Comparison of ENCODE assay signal across 15 cellular contexts in genomic region chr5:81904861-81905260, GRCh38.
DNase-seq lines count a peak whose midpoint lies in the region; ATAC-seq and TF ChIP-seq lines count a peak whose summit lies in the region.
"Had no signal": no experiment of that assay in that cellular context is flagged by ENCODE, and none has a peak within 500 bp of the region (broad histone marks: within the 10 kb centered on the region; RNA-seq: fewer than 3 reads in every experiment).

No MANE protein-coding gene starts in this region.

- no peaks in the 10 kb centered on the region for H3K36me3 ChIP-seq in adipocyte (ENCODE audit: control insufficient read depth, insufficient read depth, low read length, severe bottlenecking)

- TF ChIP-seq CTCF in osteocyte (IDR thresholded peaks at IDR 0.05) (no peak), CD14-positive monocyte (IDR thresholded peaks at IDR 0.05) (no peak)

- intact Hi-C loops in CD14-positive monocyte (cut with micrococcal nuclease), result no loop called here

- H3K27ac Mint-ChIP-seq in osteocyte (ENCODE audit: unreplicated experiment) (peak overlapping the region; percentile 38), CD14-positive monocyte (no peak overlapping the region)
- H3K27ac Mint-ChIP-seq: H9 had no signal

- H3K36me3 Mint-ChIP-seq in osteocyte (ENCODE audit: unreplicated experiment), result no peaks in the 10 kb centered on the region
- H3K36me3 Mint-ChIP-seq in CD14-positive monocyte, result peaks cover 2 to 6% of the 10 kb centered on the region in 2 donors

- no peaks in the 10 kb centered on the region for H3K4me1 ChIP-seq in adipocyte (ENCODE audit: control insufficient read depth, insufficient read depth, low read length)

- peaks cover 5% of the 10 kb centered on the region for H3K9me3 ChIP-seq in adipocyte (ENCODE audit: control insufficient read depth, low read length)

- no peaks in the 10 kb centered on the region for H3K27me3 ChIP-seq in adipocyte (replicated peaks; ENCODE audit: control insufficient read depth, insufficient read depth, low read length)

- no peak for ATAC-seq in HG03039 (IDR thresholded peaks at IDR 0.05; ENCODE audit: unreplicated experiment)
- ATAC-seq: Panc1 had no signal

- H3K4me3 ChIP-seq in adipocyte (ENCODE audit: low read length), result no peak overlapping the region
- H3K4me3 ChIP-seq: K562 had no signal

- H3K9ac ChIP-seq in adipocyte (ENCODE audit: low read length), result no peak overlapping the region

- H3K4me1 Mint-ChIP-seq in osteocyte (ENCODE audit: unreplicated experiment) (peaks cover 11% of the 10 kb centered on the region), CD14-positive monocyte (peaks cover 16% of the 10 kb centered on the region)

- H3K9me3 Mint-ChIP-seq in osteocyte (ENCODE audit: unreplicated experiment) (peaks cover 4% of the 10 kb centered on the region), CD14-positive monocyte (peaks cover 8 to 17% (median 11%) of the 10 kb centered on the region in 7 donors)

- peak; percentile 27 for DNase-seq in EH (ENCODE audit: low read depth)
- peak; percentile 33 for DNase-seq in adipocyte (ENCODE audit: low read depth)
- DNase-seq in glomerular visceral epithelial cell (ENCODE audit: extremely low spot score), result peak; percentile 52
- no peak for DNase-seq in osteocyte (ENCODE audit: extremely low spot score, unreplicated experiment)
- no peak for DNase-seq in inferior parietal cortex (ENCODE audit: extremely low spot score)
- no peak for DNase-seq in CD14-positive monocyte (ENCODE audit: low spot score)
- DNase-seq in NCI-H2227 (lab: John Stamatoyannopoulos, UW; ENCODE audit: unreplicated experiment), result no peak
- DNase-seq: H9, NCI-H1436, NCI-H2029, NCI-H2171, NCI-H774 had no signal

- H3K4me3 Mint-ChIP-seq in osteocyte (ENCODE audit: unreplicated experiment), result no peak overlapping the region
- H3K4me3 Mint-ChIP-seq in CD14-positive monocyte, result no peak overlapping the region
- H3K4me3 Mint-ChIP-seq: H9 had no signal

- H3K27me3 Mint-ChIP-seq in osteocyte (ENCODE audit: unreplicated experiment), result no peaks in the 10 kb centered on the region
- H3K27me3 Mint-ChIP-seq in CD14-positive monocyte (ENCODE audit: low read depth in 3 of 3), result peaks cover 0 to 1% (median 0%) of the 10 kb centered on the region in 3 donors

Comparison
In these comparisons a context has a peak if more than half of its experiments do, and no peak if none do; other contexts are left out.
1. DNase-seq: peak in EH (single experiment), adipocyte (single experiment) and glomerular visceral epithelial cell (single experiment); none in osteocyte (single experiment), inferior parietal cortex (single experiment), CD14-positive monocyte (single experiment) and NCI-H2227 (single experiment).